Comparison of ENCODE assay signal across 8 cellular contexts in the genomic region with DNA sequence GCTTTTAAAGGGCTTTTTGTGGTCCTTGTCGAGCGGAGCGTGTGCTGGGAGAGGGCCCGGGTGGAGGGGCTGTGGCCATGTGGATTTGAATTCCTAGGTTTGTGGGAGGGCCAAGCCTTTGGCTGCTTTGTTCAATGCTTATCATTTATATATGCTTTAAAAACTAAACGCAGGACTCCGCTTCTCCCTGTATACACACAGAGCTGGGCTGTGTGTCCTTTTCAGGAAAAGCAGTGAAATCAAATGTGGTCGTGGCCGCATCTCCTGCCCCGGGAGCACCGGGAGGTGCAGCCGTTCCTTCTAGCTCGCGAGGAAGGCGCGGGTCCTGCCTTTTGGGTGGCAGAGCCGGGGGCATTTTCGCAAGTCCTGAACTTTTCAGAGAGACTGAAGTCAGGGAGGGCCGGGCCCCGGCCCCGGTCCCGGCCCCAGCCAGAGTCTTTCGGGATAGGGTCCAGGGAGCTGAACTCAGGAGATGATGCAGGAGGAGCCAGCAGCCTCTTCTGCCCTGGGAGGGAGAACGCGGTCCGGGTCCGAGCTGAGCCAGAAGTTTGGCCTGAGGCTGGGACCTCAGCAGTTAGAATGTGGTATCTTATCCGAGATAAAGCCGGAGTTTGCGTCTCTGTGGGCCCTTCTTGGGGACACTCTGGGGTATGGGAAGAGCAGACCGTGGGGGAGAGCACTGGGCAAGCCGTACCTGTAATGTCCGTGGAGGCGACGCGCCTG.
DNase-seq lines count a peak whose midpoint lies in the region; ATAC-seq and TF ChIP-seq lines count a peak whose summit lies in the region.

No MANE protein-coding gene starts in this region.

- H3K9me3 ChIP-seq in SK-N-MC (ENCODE audit: low read depth, low read length), result no peaks in the 10 kb centered on the region
- no peaks in the 10 kb centered on the region for H3K9me3 ChIP-seq in suprapubic skin

- H3K27ac ChIP-seq in SK-N-MC (peak overlapping the region; percentile 62), suprapubic skin (peak overlapping the region; percentile 83)

- H3K9ac ChIP-seq in SK-N-MC (ENCODE audit: insufficient read length), result peak overlapping the region; percentile 87

- H3K4me1 ChIP-seq in suprapubic skin, result peaks cover 39% of the 10 kb centered on the region

- DNase-seq in Right ventricle myocardium inferior (ENCODE audit: missing footprints) (no peak), cardiac septum (ENCODE audit: low spot score) (no peak), SK-N-MC (ENCODE audit: low read depth, low spot score) (no peak), lower leg skin (ENCODE audit: low spot score in 2 of 2) (no peak), suprapubic skin (ENCODE audit: low spot score in 2 of 2) (peak in 1 of 2 donors; percentile 70), NOMO-1 treated with dmso at 0.1 percent for 144 hours (lab: John Stamatoyannopoulos, UW; ENCODE audit: unreplicated experiment) (no peak)
- DNase-seq in central memory CD4-positive, alpha-beta T cell, result peak; percentile 2

- TF ChIP-seq CTCF in lower leg skin (IDR thresholded peaks at IDR 0.05) (no peak), suprapubic skin (IDR thresholded peaks at IDR 0.05) (no peak)

- ATAC-seq in Right ventricle myocardium inferior, result peak; percentile 33
- ATAC-seq in HG03095 (IDR thresholded peaks at IDR 0.05; ENCODE audit: unreplicated experiment), result peak; percentile 19

- no peak for TF ChIP-seq EP300 in suprapubic skin (IDR thresholded peaks at IDR 0.05)

- no peaks in the 10 kb centered on the region for H3K36me3 ChIP-seq in SK-N-MC (ENCODE audit: insufficient read depth, low read length)
- no peaks in the 10 kb centered on the region for H3K36me3 ChIP-seq in suprapubic skin

- intact Hi-C loops in Right ventricle myocardium inferior (cut with DNase I) (loop anchor here (2.0 to 5.0 kb wide), 2 partner anchors 82 to 142 kb away; no protein-coding TSS in a partner anchor), cardiac septum (cut with DNase I) (no loop called here), lower leg skin (cut with DNase I; ENCODE audit: low total_unique reads) (no loop called here)

- 4% methylated on average over 35 of the region's 35 CpGs for WGBS in lower leg skin, 2 donors
- 3% methylated on average over 33 of the region's 35 CpGs for WGBS in suprapubic skin

- peak overlapping the region; percentile 91 for H3K4me3 ChIP-seq in SK-N-MC
- H3K4me3 ChIP-seq in lower leg skin (ENCODE audit: low read depth, poor library complexity, severe bottlenecking), result peak overlapping the region; percentile 92
- H3K4me3 ChIP-seq in suprapubic skin, result peak overlapping the region; percentile 72

- peaks cover 4% of the 10 kb centered on the region for H3K27me3 ChIP-seq in suprapubic skin

- TF ChIP-seq POLR2A in lower leg skin (IDR thresholded peaks at IDR 0.05) (no peak), suprapubic skin (IDR thresholded peaks at IDR 0.05) (no peak)
